ENCODE assay signal across 8 cellular contexts in genomic region chr6:113873043-113873667, GRCh38. TPM values are rescaled to one million over a fixed set of nuclear protein-coding genes. Genes with fewer than 3 reads are reported as not detected.
A peak's percentile ranks its signal among the peaks of the same experiment; 100 is the strongest.
DNase-seq lines count a peak whose midpoint lies in the region; ATAC-seq and TF ChIP-seq lines count a peak whose summit lies in the region.

No MANE protein-coding gene starts in this region.

- in situ Hi-C loops in HAP-1 (cut with MboI; ENCODE audit: low sequenced_read_pairs): loop anchor here (25.0 kb wide), 1 partner anchor 1086 kb away; no protein-coding TSS in a partner anchor

- H3K4me2 ChIP-seq in BLaER1 treated with 17β-estradiol and CSF1 and Interleukin-3, amounts not matched to agents 10 nM and 100 nM: peak overlapping the region; percentile 5 to 90 (median 57); a peak in 21 of 22 replicates
- H3K4me2 ChIP-seq in PC-9: no peak overlapping the region

- peak overlapping the region in 3 of 10 experiments; percentile 39 to 48 (median 44); a peak in 6 of 20 replicates for H3K4me3 ChIP-seq in BLaER1 treated with 17β-estradiol and CSF1 and Interleukin-3, amounts not matched to agents 10 nM and 100 nM
- peak overlapping the region; percentile 68 to 76 for H3K4me3 ChIP-seq in mucosa of rectum (ENCODE audit: low read length in 2 of 2)
- no peak overlapping the region for H3K4me3 ChIP-seq in PC-9
- H3K4me3 ChIP-seq in HAP-1: no peak overlapping the region

- POLR2A ChIA-PET in PC-9 (lab: Charles Lee; ENCODE audit: unreplicated experiment): no interaction called here

- no peaks in the 10 kb centered on the region for H3K36me3 ChIP-seq in BLaER1 treated with 17β-estradiol and CSF1 and Interleukin-3, amounts not matched to agents 10 nM and 100 nM
- H3K36me3 ChIP-seq in mucosa of rectum (ENCODE audit: control insufficient read depth in 2 of 2, insufficient read depth in 2 of 2, low read length in 2 of 2) (no peaks in the 10 kb centered on the region), PC-9 (ENCODE audit: low read depth) (no peaks in the 10 kb centered on the region), HAP-1 (replicated peaks) (no peaks in the 10 kb centered on the region)

- no peak overlapping the region for H2AFZ ChIP-seq in PC-9

- intact Hi-C loops in PC-9 (cut with micrococcal nuclease; ENCODE audit: unreplicated experiment): no loop called here

- H4K20me1 ChIP-seq in BLaER1 treated with 17β-estradiol and CSF1 and Interleukin-3, amounts not matched to agents 10 nM and 100 nM: no peaks in the 10 kb centered on the region
- H4K20me1 ChIP-seq in PC-9 (ENCODE audit: insufficient read depth): no peaks in the 10 kb centered on the region

- no peaks in the 10 kb centered on the region for H3F3A ChIP-seq in PC-9 (ENCODE audit: insufficient read depth, low read depth)

- H3K27me3 ChIP-seq in BLaER1 treated with 17β-estradiol and CSF1 and Interleukin-3, amounts not matched to agents 10 nM and 100 nM: no peaks in the 10 kb centered on the region
- no peaks in the 10 kb centered on the region for H3K27me3 ChIP-seq in mucosa of rectum (ENCODE audit: control insufficient read depth in 2 of 2, insufficient read depth in 2 of 2, low read length in 2 of 2)
- H3K27me3 ChIP-seq in PC-9 (ENCODE audit: insufficient read depth, low read depth): no peaks in the 10 kb centered on the region
- H3K27me3 ChIP-seq in HAP-1 (ENCODE audit: low read depth): no peaks in the 10 kb centered on the region; the same call in 1 of the 2 replicates

- CTCF ChIA-PET in PC-9 (lab: Charles Lee): no interaction called here

- peaks cover 7 to 22% (median 8%) of the 10 kb centered on the region in 10 experiments; a peak in 14 of 20 replicates for H3K4me1 ChIP-seq in BLaER1 treated with 17β-estradiol and CSF1 and Interleukin-3, amounts not matched to agents 10 nM and 100 nM
- H3K4me1 ChIP-seq in mucosa of rectum (ENCODE audit: control insufficient read depth in 2 of 2, insufficient read depth in 2 of 2, low read length in 2 of 2): peaks cover 0 to 2% of the 10 kb centered on the region in 2 donors
- H3K4me1 ChIP-seq in PC-9 (replicated peaks; ENCODE audit: insufficient read depth): no peaks in the 10 kb centered on the region
- no peaks in the 10 kb centered on the region for H3K4me1 ChIP-seq in HAP-1

- no peaks in the 10 kb centered on the region; the same call in 1 of the 2 replicates for H3K9me2 ChIP-seq in PC-9 (ENCODE audit: insufficient read depth)

- TF ChIP-seq CTCF in PC-9 (conservative IDR thresholded peaks at IDR 0.05): no peak

- H3K79me2 ChIP-seq in PC-9 (ENCODE audit: low read depth): no peaks in the 10 kb centered on the region

- no TSS peak for BruUV-seq in PC-9 (replicated peaks; lab: Mats Ljungman, UMichigan)

- DNase-seq in SW480 (ENCODE audit: low spot score) (peak; percentile 44), PC-9 (no peak), GDM1 (lab: John Stamatoyannopoulos, UW) (no peak), HAP-1 (ENCODE audit: low spot score in 2 of 2) (no peak)

- H3K9me3 ChIP-seq in BLaER1 treated with 17β-estradiol and CSF1 and Interleukin-3, amounts not matched to agents 10 nM and 100 nM (replicated peaks in 1 of 11): no peaks in the 10 kb centered on the region; a peak in 1 of 22 replicates
- H3K9me3 ChIP-seq in mucosa of rectum (ENCODE audit: control insufficient read depth in 2 of 2, low read length in 2 of 2) (no peaks in the 10 kb centered on the region), PC-9 (ENCODE audit: insufficient read depth, low read depth) (no peaks in the 10 kb centered on the region), HAP-1 (no peaks in the 10 kb centered on the region)

- H3K27ac ChIP-seq in BLaER1 treated with 17β-estradiol and CSF1 and Interleukin-3, amounts not matched to agents 10 nM and 100 nM: peak overlapping the region in 2 of 11 experiments; percentile 14 to 17; a peak in 2 of 22 replicates
- H3K27ac ChIP-seq in mucosa of rectum (ENCODE audit: low read depth in 2 of 2, low read length in 2 of 2): peak overlapping the region; percentile 61 to 65
- H3K27ac ChIP-seq in PC-9: no peak overlapping the region

- ATAC-seq in GM19043 (IDR thresholded peaks at IDR 0.05; ENCODE audit: low read depth, unreplicated experiment): peak; percentile 95
- peak; percentile 95 for ATAC-seq in HG03108 (IDR thresholded peaks at IDR 0.05; ENCODE audit: unreplicated experiment)

- peak overlapping the region in 2 of 11 experiments; percentile 9 to 38; a peak in 2 of 22 replicates for H3K9ac ChIP-seq in BLaER1 treated with 17β-estradiol and CSF1 and Interleukin-3, amounts not matched to agents 10 nM and 100 nM
- peak overlapping the region in 1 of 2 donors; percentile 45 for H3K9ac ChIP-seq in mucosa of rectum (ENCODE audit: low read depth in 1 of 2, low read length in 2 of 2)

RNA-seq across cellular contexts. Expression of gene MARCKS, which starts 16.0 kb away (rescaled TPM):
- 93.2 and 106 TPM in 2 replicates for total RNA-seq in PC-9 (2021)

Comparison
In these comparisons a context has a peak if more than half of its experiments do, and no peak if none do; other contexts are left out.
1. H3K4me3 ChIP-seq: peak in mucosa of rectum (2 of 2); none in PC-9 (single experiment) and HAP-1 (single experiment).